30 cellular contexts compared by ENCODE assay signal in the genomic region with DNA sequence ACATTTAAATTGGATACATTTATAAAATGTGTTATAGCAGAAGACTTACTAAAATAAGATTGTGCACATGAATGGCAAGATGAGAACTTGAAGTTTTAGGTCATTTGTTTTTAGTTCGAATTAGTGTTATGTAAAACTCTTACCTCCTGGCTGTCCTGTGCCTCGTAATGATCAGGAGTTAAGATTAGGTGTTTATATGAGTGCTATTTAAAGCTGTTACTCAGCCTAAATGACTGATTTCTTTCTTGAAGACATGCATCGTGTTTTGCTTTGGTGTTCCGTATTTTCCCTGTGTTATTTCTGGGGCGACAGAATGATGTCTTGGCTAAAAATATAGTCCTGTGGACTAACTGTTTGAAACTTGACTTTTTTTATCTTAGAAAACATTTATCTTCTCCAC.
"Had no signal": no experiment of that assay in that cellular context is flagged by ENCODE, and none has a peak within 500 bp of the region (broad histone marks: within the 10 kb centered on the region; RNA-seq: fewer than 3 reads in every experiment).

No MANE protein-coding gene starts in this region.

- H3K27ac ChIP-seq: adrenal gland, cardiac muscle cell had no signal

- H3K4me3 ChIP-seq: adrenal gland, cardiac muscle cell had no signal

- H3K4me1 ChIP-seq: adrenal gland had no signal

- DNase-seq: activated B cell treated with CpG ODN at 0.5 μM for 24 hours; activated CD4-positive, alpha-beta memory T cell treated with anti-CD3 and anti-CD28 coated beads for 36 hours; activated CD4-positive, alpha-beta T cell treated with anti-CD3 and anti-CD28 coated beads for 4 hours; activated CD4-positive, alpha-beta T cell treated with anti-CD3 and anti-CD28 coated beads, Interleukin-2, amount 10 ng/mL, durations not matched to agents 24 days and 14 days; activated CD4-positive, alpha-beta T cell treated with anti-CD3 and anti-CD28 coated beads, Interleukin-2, amount 50 U/mL, for 1 hour; activated CD4-positive, alpha-beta T cell treated with anti-CD3 and anti-CD28 coated beads, Interleukin-2, amount 50 U/mL, for 4 hours; activated CD4-positive, CD25-positive, alpha-beta regulatory T cell treated with anti-CD3 and anti-CD28 coated beads, Interleukin-2, amount 50 U/mL, for 72 hours; activated CD8-positive, alpha-beta memory T cell treated with anti-CD3 and anti-CD28 coated beads, Interleukin-2, amount 50 U/mL, for 4 hours; activated CD8-positive, alpha-beta T cell treated with anti-CD3 and anti-CD28 coated beads for 36 hours; activated effector memory CD4-positive, alpha-beta T cell treated with anti-CD3 and anti-CD28 coated beads, Interleukin-2, amount 50 U/mL, for 16 hours; activated gamma-delta T cell treated with Interleukin-2 at 50 U/mL for 16 hours; activated naive CD4-positive, alpha-beta T cell; activated naive CD4-positive, alpha-beta T cell treated with anti-CD3 and anti-CD28 coated beads for 36 hours; activated naive CD4-positive, alpha-beta T cell treated with anti-CD3 and anti-CD28 coated beads, Interleukin-2, amount 50 U/mL, for 16 hours; activated naive CD8-positive, alpha-beta T cell treated with anti-CD3 and anti-CD28 coated beads for 36 hours; activated T-cell treated with anti-CD3 and anti-CD28 coated beads for 4 hours; activated T-cell treated with anti-CD3 and anti-CD28 coated beads, Interleukin-2, amount 50 U/mL, for 1 hour; activated T-cell treated with anti-CD3 and anti-CD28 coated beads, Interleukin-2, amount 50 U/mL, for 4 hours; activated T-cell treated with anti-CD3 and anti-CD28 coated beads, Interleukin-2, amount 50 U/mL, for 72 hours; adrenal gland; amniotic stem cell; aorta; caudate nucleus; cerebellar nuclear complex; T-helper 1 cell; T-helper 2 cell; T-helper 9 cell had no signal

- ATAC-seq: activated CD8-positive, alpha-beta T cell treated with anti-CD3 and anti-CD28 coated beads for 36 hours; activated naive CD4-positive, alpha-beta T cell treated with anti-CD3 and anti-CD28 coated beads, Interleukin-2, amount 50 U/mL, for 72 hours; activated T-cell treated with anti-CD3 and anti-CD28 coated beads, Interleukin-2, amount 50 U/mL, for 4 hours; activated T-cell treated with anti-CD3 and anti-CD28 coated beads, Interleukin-2, amount 50 U/mL, for 72 hours; activated T-helper 17 cell treated with anti-CD3 and anti-CD28 coated beads, Interleukin-2, amount 50 U/mL, for 72 hours had no signal

- H3K36me3 ChIP-seq: adrenal gland had no signal

- H3K9me3 ChIP-seq: adrenal gland had no signal

- H3K27me3 ChIP-seq: adrenal gland, cardiac muscle cell had no signal
